ENCODE assay signal across 8 cellular contexts in the genomic region with DNA sequence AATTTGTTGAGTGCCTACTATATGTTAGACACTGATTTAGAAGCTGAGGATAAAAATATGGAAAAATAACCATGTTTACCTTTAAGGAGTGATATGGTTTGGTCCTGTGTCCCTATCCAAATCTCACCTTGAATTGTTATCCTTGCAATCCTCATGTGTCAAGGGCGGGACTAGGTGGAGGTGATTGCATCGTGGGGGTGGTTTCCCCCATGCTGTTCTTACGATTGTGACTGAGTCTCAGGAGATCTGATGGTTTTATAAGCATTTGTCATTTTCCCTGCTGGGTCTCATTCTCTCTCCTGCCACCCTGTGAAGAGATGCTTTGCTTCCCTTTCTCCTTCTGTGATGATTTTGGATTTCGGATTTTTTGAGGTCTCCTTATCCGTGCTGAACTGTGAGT.
"Had no signal": no experiment of that assay in that cellular context is flagged by ENCODE, and none has a peak within 500 bp of the region (broad histone marks: within the 10 kb centered on the region; RNA-seq: fewer than 3 reads in every experiment).

No MANE protein-coding gene starts in this region.

- H3K36me3 Mint-ChIP-seq: IgD-negative memory B cell had no signal

- H3K4me3 ChIP-seq: HAP-1 had no signal

- DNase-seq: GOT3, H7, HFFc6 had no signal

- H3K27ac ChIP-seq: HL-60 had no signal

- ATAC-seq: HCT116, HepG2 had no signal

- H3K27me3 Mint-ChIP-seq: IgD-negative memory B cell had no signal

- H3K4me3 Mint-ChIP-seq: HFFc6, IgD-negative memory B cell had no signal

- H3K4me1 Mint-ChIP-seq: IgD-negative memory B cell had no signal

- H3K4me1 ChIP-seq: HAP-1 had no signal

- H3K27ac Mint-ChIP-seq: HFFc6, IgD-negative memory B cell had no signal

- H3K36me3 ChIP-seq: HAP-1 had no signal

- H3K9me3 ChIP-seq: HAP-1 had no signal
